ENCODE assay signal across 8 cellular contexts in the genomic region with DNA sequence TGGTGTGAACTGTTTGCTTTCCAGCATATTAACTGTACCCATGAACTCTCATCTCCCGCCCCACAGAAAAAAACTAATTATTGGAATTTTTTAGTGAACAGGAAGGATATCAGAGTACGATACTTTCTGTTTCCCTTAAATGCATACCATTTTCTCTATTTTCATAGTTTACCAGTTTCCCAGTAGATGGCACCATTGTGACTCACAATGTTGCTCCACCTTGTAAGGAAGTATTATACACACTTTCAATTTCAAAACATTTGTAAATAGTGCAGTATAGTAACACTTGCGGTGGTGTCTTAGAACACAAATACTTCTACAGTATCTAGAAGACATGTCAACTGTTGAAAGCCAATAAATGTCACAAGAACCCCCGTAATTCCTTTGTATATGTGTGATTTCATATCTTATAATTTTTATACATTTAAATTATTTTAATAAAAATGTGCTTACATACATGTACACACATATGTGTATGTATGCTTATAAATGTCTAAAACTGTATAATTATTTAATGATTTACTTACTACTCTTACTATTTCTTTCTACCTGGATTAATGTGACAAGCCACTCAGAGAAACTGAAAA.
DNase-seq lines count a peak whose midpoint lies in the region; ATAC-seq, FAIRE-seq and TF ChIP-seq lines count a peak whose summit lies in the region.

No MANE protein-coding gene starts in this region.

- ATAC-seq in CD8-positive, alpha-beta T cell: peak; percentile 79
- ATAC-seq in GM18867 (IDR thresholded peaks at IDR 0.05; ENCODE audit: unreplicated experiment) (peak; percentile 98), HG03064 (IDR thresholded peaks at IDR 0.05; ENCODE audit: low read depth, unreplicated experiment) (peak; percentile 98)

- CTCF ChIA-PET in CD8-positive, alpha-beta T cell (lab: Charles Lee): interaction anchor here (1.6 kb wide), 1 partner anchor 265 kb away, joined by 4 read pairs; no protein-coding TSS in a partner anchor

- peaks cover 4% of the 10 kb centered on the region for H3K4me1 Mint-ChIP-seq in CD8-positive, alpha-beta T cell (ENCODE audit: low read depth)
- H3K4me1 Mint-ChIP-seq in brain: peaks cover 9% of the 10 kb centered on the region

- TF ChIP-seq CTCF in CD8-positive, alpha-beta T cell (IDR thresholded peaks at IDR 0.05): peak; percentile 35
- TF ChIP-seq CTCF in brain (conservative IDR thresholded peaks at IDR 0.05) (peak; percentile 68 to 75), kidney (IDR thresholded peaks at IDR 0.05; ENCODE audit: borderline replicate concordance, extremely low read depth, insufficient read depth) (peak; percentile 38)

- intact Hi-C loops in CD8-positive, alpha-beta T cell (cut with DNase I, micrococcal nuclease): loop anchor here (2.0 kb wide), 2 partner anchors 266 to 1350 kb away; no protein-coding TSS in a partner anchor
- intact Hi-C loops in kidney (cut with DNase I): no loop called here

- H3K27ac ChIP-seq in CD8-positive, alpha-beta T cell (ENCODE audit: low read depth, low read length): no peak overlapping the region
- H3K27ac ChIP-seq in kidney (ENCODE audit: low read depth in 2 of 2, low read length in 2 of 2) (no peak overlapping the region), subcutaneous abdominal adipose tissue (ENCODE audit: low read depth, low read length) (no peak overlapping the region)

- H3K27me3 ChIP-seq in CD8-positive, alpha-beta T cell (ENCODE audit: insufficient read depth, low read length): no peaks in the 10 kb centered on the region
- H3K27me3 ChIP-seq in subcutaneous abdominal adipose tissue (ENCODE audit: control insufficient read depth in 5 of 5, insufficient read depth in 4 of 5, low read length in 5 of 5): no peaks in the 10 kb centered on the region

- H3K27me3 Mint-ChIP-seq in CD8-positive, alpha-beta T cell (ENCODE audit: low read depth): peaks cover 12% of the 10 kb centered on the region
- no peaks in the 10 kb centered on the region for H3K27me3 Mint-ChIP-seq in brain

- no peaks in the 10 kb centered on the region for H3K9me3 ChIP-seq in CD8-positive, alpha-beta T cell (ENCODE audit: low read length)
- H3K9me3 ChIP-seq in kidney (ENCODE audit: control insufficient read depth in 1 of 2, low read length in 2 of 2) (no peaks in the 10 kb centered on the region), subcutaneous abdominal adipose tissue (ENCODE audit: control insufficient read depth in 5 of 5, low read length in 5 of 5) (no peaks in the 10 kb centered on the region)

- no peak for DNase-seq in CD8-positive, alpha-beta T cell
- DNase-seq in NCI-H226: peak; percentile 40
- DNase-seq in kidney: no peak
- DNase-seq in effector CD8-positive, alpha-beta T cell (lab: John Stamatoyannopoulos, UW): no peak

- H3K9me3 Mint-ChIP-seq in CD8-positive, alpha-beta T cell: no peaks in the 10 kb centered on the region
- no peaks in the 10 kb centered on the region for H3K9me3 Mint-ChIP-seq in brain

- peak; percentile 93 for FAIRE-seq in kidney (lab: Jason Lieb, UNC)

- no peak overlapping the region for H3K27ac Mint-ChIP-seq in CD8-positive, alpha-beta T cell
- peak overlapping the region in 1 of 5 experiments; percentile 11 for H3K27ac Mint-ChIP-seq in brain

- H3K9ac ChIP-seq in kidney (ENCODE audit: low read length in 2 of 2) (peak overlapping the region; percentile 41 to 61), subcutaneous abdominal adipose tissue (ENCODE audit: low read length in 5 of 5) (peak overlapping the region in 3 of 5 donors; percentile 7 to 59 (median 16))

- no peaks in the 10 kb centered on the region for H3K4me1 ChIP-seq in CD8-positive, alpha-beta T cell (ENCODE audit: insufficient read depth, low read length)
- no peaks in the 10 kb centered on the region for H3K4me1 ChIP-seq in kidney (ENCODE audit: control insufficient read depth in 1 of 2, insufficient read depth in 1 of 2, low read depth in 1 of 2, low read length in 2 of 2)
- peaks cover 0 to 8% (median 0%) of the 10 kb centered on the region in 5 donors for H3K4me1 ChIP-seq in subcutaneous abdominal adipose tissue (ENCODE audit: control insufficient read depth in 5 of 5, insufficient read depth in 5 of 5, low read length in 5 of 5)

- H3K4me3 Mint-ChIP-seq in CD8-positive, alpha-beta T cell: peak overlapping the region; percentile 27
- H3K4me3 Mint-ChIP-seq in brain: peak overlapping the region in 3 of 5 experiments; percentile 0 to 51 (median 43)

- POLR2A ChIA-PET in CD8-positive, alpha-beta T cell (lab: Charles Lee): no interaction called here

- no peaks in the 10 kb centered on the region for H3K36me3 ChIP-seq in CD8-positive, alpha-beta T cell (ENCODE audit: insufficient read depth, low read length)
- H3K36me3 ChIP-seq in kidney (ENCODE audit: control insufficient read depth in 1 of 2, insufficient read depth in 2 of 2, low read length in 2 of 2) (no peaks in the 10 kb centered on the region), subcutaneous abdominal adipose tissue (ENCODE audit: control insufficient read depth in 5 of 5, insufficient read depth in 5 of 5, low read length in 5 of 5) (no peaks in the 10 kb centered on the region)

- no peak overlapping the region for H3K4me3 ChIP-seq in CD8-positive, alpha-beta T cell (ENCODE audit: low read depth, low read length)
- peak overlapping the region; percentile 57 to 69 for H3K4me3 ChIP-seq in kidney (ENCODE audit: low read length in 2 of 2)
- H3K4me3 ChIP-seq in subcutaneous abdominal adipose tissue (ENCODE audit: low read depth in 1 of 5, low read length in 5 of 5): peak overlapping the region; percentile 13 to 60 (median 44)

- no peaks in the 10 kb centered on the region for H3K36me3 Mint-ChIP-seq in CD8-positive, alpha-beta T cell
- peaks cover 3% of the 10 kb centered on the region for H3K36me3 Mint-ChIP-seq in brain
